Comparison of ENCODE assay signal across 23 cellular contexts in genomic region chr9:71544464-71544863, GRCh38.
DNase-seq lines count a peak whose midpoint lies in the region; ATAC-seq, FAIRE-seq and TF ChIP-seq lines count a peak whose summit lies in the region.
"Had no signal": no experiment of that assay in that cellular context is flagged by ENCODE, and none has a peak within 500 bp of the region (broad histone marks: within the 10 kb centered on the region; RNA-seq: fewer than 3 reads in every experiment).

No MANE protein-coding gene starts in this region.

- H2AK5ac ChIP-seq in trophoblast cell (ENCODE audit: low read length): no peak overlapping the region

- no peaks in the 10 kb centered on the region for H3K79me1 ChIP-seq in trophoblast cell (ENCODE audit: low read length)

- H2BK120ac ChIP-seq in trophoblast cell (ENCODE audit: insufficient read depth, low read length, poor library complexity): no peak overlapping the region

- no peak overlapping the region for H3K14ac ChIP-seq in trophoblast cell (ENCODE audit: low read length)

- TF ChIP-seq POLR2A in GM12891 (IDR thresholded peaks at IDR 0.05; ENCODE audit: low read depth, low read length) (no peak), ovary (IDR thresholded peaks at IDR 0.05) (no peak)

- H3K79me2 ChIP-seq in trophoblast cell (ENCODE audit: control insufficient read depth, insufficient read depth, low read length, poor library complexity): no peaks in the 10 kb centered on the region

- no peak overlapping the region for H3K4me3 ChIP-seq in epithelial cell of esophagus (ENCODE audit: low read length)
- H3K4me3 ChIP-seq in trophoblast cell (ENCODE audit: low read depth, low read length): no peak overlapping the region
- no peak overlapping the region for H3K4me3 ChIP-seq in ovary
- H3K4me3 ChIP-seq: Peyer's patch, SJSA1 had no signal

- TF ChIP-seq CTCF in epithelial cell of esophagus (IDR thresholded peaks at IDR 0.05; ENCODE audit: insufficient read depth, low read depth, low read length, missing control alignments) (no peak), ovary (IDR thresholded peaks at IDR 0.05) (no peak)

- H2AFZ ChIP-seq in trophoblast cell (ENCODE audit: insufficient read depth, low read length, poor library complexity): no peak overlapping the region

- peak; percentile 41 for ATAC-seq in HG02623 (IDR thresholded peaks at IDR 0.05; ENCODE audit: unreplicated experiment)
- no peak for ATAC-seq in HG02884 (IDR thresholded peaks at IDR 0.05; ENCODE audit: unreplicated experiment)
- no peak for ATAC-seq in GM18520 (IDR thresholded peaks at IDR 0.05; ENCODE audit: unreplicated experiment)
- ATAC-seq: HepG2 had no signal

- H3K18ac ChIP-seq in trophoblast cell (ENCODE audit: low read length): no peak overlapping the region

- no peak overlapping the region for H3K9ac ChIP-seq in trophoblast cell (ENCODE audit: low read length)

- FAIRE-seq in GM12891 (lab: Jason Lieb, UNC): no peak
- FAIRE-seq: G401.6, HepG2 had no signal

- WGBS in trophoblast cell (ENCODE audit: extremely low coverage, insufficient coverage, insufficient read length): no CpG with 5 or more reads among the region's 4 CpGs
- 88 to 90% (median 89%) methylated on average over 4 of the region's 4 CpGs for WGBS in ovary, 3 donors

- H3K27ac ChIP-seq in trophoblast cell (ENCODE audit: low read depth, low read length): no peak overlapping the region
- H3K27ac ChIP-seq in ovary: no peak overlapping the region
- H3K27ac ChIP-seq: Peyer's patch, SJSA1 had no signal

- H4K91ac ChIP-seq in trophoblast cell (ENCODE audit: low read depth, low read length): no peak overlapping the region

- H4K8ac ChIP-seq in trophoblast cell (ENCODE audit: low read depth, low read length): peak overlapping the region; percentile 54

- no peak overlapping the region for H2BK5ac ChIP-seq in trophoblast cell (ENCODE audit: low read depth, low read length, poor library complexity)

- intact Hi-C loops in ovary (cut with DNase I): no loop called here

- no peaks in the 10 kb centered on the region for H3K27me3 ChIP-seq in trophoblast cell (ENCODE audit: insufficient read depth, low read length)
- H3K27me3 ChIP-seq in ovary: no peaks in the 10 kb centered on the region
- H3K27me3 ChIP-seq: Peyer's patch, SJSA1 had no signal

- H3K4me1 ChIP-seq in trophoblast cell (ENCODE audit: control insufficient read depth in 1 of 2, insufficient read depth in 2 of 2, low read length in 2 of 2) (no peaks in the 10 kb centered on the region), ovary (ENCODE audit: insufficient read depth) (no peaks in the 10 kb centered on the region)
- H3K4me1 ChIP-seq: Peyer's patch, SJSA1 had no signal

- DNase-seq in GM12891 (ENCODE audit: insufficient read length, low spot score) (no peak), epithelial cell of esophagus (ENCODE audit: low read depth) (peak; percentile 65), trophoblast cell (no peak), NOMO-1 treated with dmso at 0.1 percent for 144 hours (lab: John Stamatoyannopoulos, UW; ENCODE audit: unreplicated experiment) (no peak), ovary (no peak)
- DNase-seq: 8988T; CD4-positive, CD25-positive, alpha-beta regulatory T cell; COR-L47; DMS 273 treated with DMSO at 0.1 percent for 48 hours; HCEC 1CT; KBM-7; MV-4-11; NCI-H187 treated with DMSO at 0.1 percent for 48 hours; NCI-H2227 treated with DMSO at 0.1 percent for 48 hours; NCI-H510A treated with DMSO at 0.1 percent for 48 hours; NCI-H774; Peyer's patch had no signal

- H3K9me3 ChIP-seq in trophoblast cell (ENCODE audit: insufficient read depth, low read depth, low read length): no peaks in the 10 kb centered on the region
- H3K9me3 ChIP-seq in ovary: no peaks in the 10 kb centered on the region
- H3K9me3 ChIP-seq: Peyer's patch, SJSA1 had no signal

- no peaks in the 10 kb centered on the region for H3K36me3 ChIP-seq in trophoblast cell (ENCODE audit: control insufficient read depth in 1 of 2, insufficient read depth in 2 of 2, low read length in 2 of 2)
- no peaks in the 10 kb centered on the region for H3K36me3 ChIP-seq in ovary
- H3K36me3 ChIP-seq: Peyer's patch, SJSA1 had no signal

- no peak overlapping the region for H4K12ac ChIP-seq in trophoblast cell (ENCODE audit: low read depth, low read length)

- H3K4me2 ChIP-seq in trophoblast cell (ENCODE audit: low read length): no peak overlapping the region

- H3K23ac ChIP-seq in trophoblast cell (ENCODE audit: low read length): no peak overlapping the region

- no peak for TF ChIP-seq EP300 in ovary (IDR thresholded peaks at IDR 0.05)

- no peak overlapping the region for H2BK12ac ChIP-seq in trophoblast cell (ENCODE audit: low read length)

- H3K4ac ChIP-seq in trophoblast cell (ENCODE audit: low read depth, low read length): no peak overlapping the region

TF ChIP-seq in GM12891, 5 proteins besides CTCF, POLR2A, EP300 and RAD21:
- TF ChIP-seq SPI1 (IDR thresholded peaks at IDR 0.05; ENCODE audit: low read depth, low read length): peak; percentile 74
- TF ChIP-seq POLR2AphosphoS5 (IDR thresholded peaks at IDR 0.05; ENCODE audit: low read depth, low read length): no peak
- no peak for TF ChIP-seq TAF1 (IDR thresholded peaks at IDR 0.05; ENCODE audit: low read depth, low read length)
- no peak for TF ChIP-seq PAX5 (IDR thresholded peaks at IDR 0.05; ENCODE audit: insufficient read depth, low read length, severe bottlenecking)
- TF ChIP-seq POU2F2 (IDR thresholded peaks at IDR 0.05; ENCODE audit: low read depth, low read length): no peak
